Comparison of ENCODE assay signal across 10 cellular contexts in the genomic region with DNA sequence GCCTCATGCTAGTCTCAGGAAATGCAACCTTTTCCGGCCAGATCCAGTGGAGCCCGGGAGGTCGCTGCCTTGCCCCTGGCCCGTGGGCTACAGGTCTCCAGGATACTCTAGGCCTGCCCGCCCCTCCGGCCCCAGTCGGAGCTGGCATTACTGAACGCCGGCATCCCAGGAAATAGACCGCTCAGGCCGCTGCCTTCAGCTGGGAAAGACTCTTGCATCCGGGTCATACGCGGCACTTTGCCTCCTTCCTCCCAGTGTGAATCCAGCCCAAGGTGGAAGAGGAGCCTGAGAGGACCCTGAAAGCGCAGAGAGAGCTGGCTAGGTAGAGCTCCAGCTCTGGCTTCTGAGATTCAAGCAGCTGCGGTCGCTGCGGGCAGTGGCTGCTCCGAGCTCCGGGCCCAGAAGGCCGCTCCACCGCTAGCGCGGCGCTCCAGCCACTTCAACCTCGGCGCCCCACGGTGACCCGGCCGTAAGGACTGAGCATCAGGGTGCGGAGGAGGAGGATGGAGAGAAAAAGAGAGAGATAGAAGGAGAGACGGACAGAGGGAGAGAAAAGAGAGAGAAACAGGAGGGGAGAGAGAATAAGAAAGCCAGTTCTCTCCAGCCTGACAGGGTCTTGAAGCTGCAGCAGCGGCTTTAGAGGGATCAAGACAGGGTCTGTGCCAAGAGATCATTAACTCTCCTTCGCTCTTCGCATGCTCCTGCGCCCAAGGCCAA. TPM values are rescaled to one million over a fixed set of nuclear protein-coding genes. Genes with fewer than 3 reads are reported as not detected.
DNase-seq lines count a peak whose midpoint lies in the region; TF ChIP-seq lines count a peak whose summit lies in the region.
"Had no signal": no experiment of that assay in that cellular context is flagged by ENCODE, and none has a peak within 500 bp of the region (broad histone marks: within the 10 kb centered on the region; RNA-seq: fewer than 3 reads in every experiment).

No MANE protein-coding gene starts in this region.

- H3K36me3 ChIP-seq in subcutaneous abdominal adipose tissue (ENCODE audit: control insufficient read depth in 5 of 5, insufficient read depth in 5 of 5, low read length in 5 of 5) (no peaks in the 10 kb centered on the region), BE2C (no peaks in the 10 kb centered on the region)
- H3K36me3 ChIP-seq: thoracic aorta had no signal

- H3K4me3 Mint-ChIP-seq in glutamatergic neuron (ENCODE audit: unreplicated experiment) = no peak overlapping the region

- DNase-seq in activated T-cell treated with anti-CD3 and anti-CD28 coated beads, Interleukin-2, amount 50 U/mL, for 1 hour = peak; percentile 18
- DNase-seq in activated T-cell treated with anti-CD3 and anti-CD28 coated beads for 4 hours (no peak), glutamatergic neuron (peak; percentile 22), BE2C (no peak), T-helper 1 cell (no peak)
- DNase-seq: activated CD4-positive, alpha-beta T cell treated with anti-CD3 and anti-CD28 coated beads, Interleukin-2, amount 50 U/mL, for 4 hours; mammary epithelial cell; NCI-H2107 had no signal

- H3K9ac ChIP-seq in subcutaneous abdominal adipose tissue (ENCODE audit: low read length in 5 of 5) = peak overlapping the region in 1 of 5 donors; percentile 46

- H3K9me3 Mint-ChIP-seq in glutamatergic neuron (ENCODE audit: unreplicated experiment) = peaks cover 8% of the 10 kb centered on the region

- TF ChIP-seq CTCF in glutamatergic neuron (IDR thresholded peaks at IDR 0.05; ENCODE audit: partially characterized antibody, unreplicated experiment) = no peak
- TF ChIP-seq CTCF in BE2C (IDR thresholded peaks at IDR 0.05; ENCODE audit: low read depth, low read length) = no peak

- no peaks in the 10 kb centered on the region for H3K4me1 Mint-ChIP-seq in glutamatergic neuron (ENCODE audit: low read depth, unreplicated experiment)

- H3K9me3 ChIP-seq in subcutaneous abdominal adipose tissue (ENCODE audit: control insufficient read depth in 5 of 5, low read length in 5 of 5) (no peaks in the 10 kb centered on the region), BE2C (no peaks in the 10 kb centered on the region; the same call in 1 of the 2 replicates)
- H3K9me3 ChIP-seq: thoracic aorta had no signal

- H3K4me3 ChIP-seq in subcutaneous abdominal adipose tissue (ENCODE audit: low read depth in 1 of 5, low read length in 5 of 5) = peak overlapping the region in 3 of 5 donors; percentile 13 to 24 (median 13)
- no peak overlapping the region for H3K4me3 ChIP-seq in BE2C (ENCODE audit: low read depth, low read length)
- H3K4me3 ChIP-seq: thoracic aorta had no signal

- H3K27ac ChIP-seq in subcutaneous abdominal adipose tissue (ENCODE audit: low read depth, low read length) = peak overlapping the region; percentile 98
- H3K27ac ChIP-seq: thoracic aorta had no signal

- H3K36me3 Mint-ChIP-seq in glutamatergic neuron (ENCODE audit: unreplicated experiment) = peaks cover 3% of the 10 kb centered on the region

- H3K27me3 ChIP-seq in subcutaneous abdominal adipose tissue (ENCODE audit: control insufficient read depth in 5 of 5, insufficient read depth in 4 of 5, low read length in 5 of 5) = peaks cover 0 to 30% (median 9%) of the 10 kb centered on the region in 5 donors
- peaks cover 100% of the 10 kb centered on the region for H3K27me3 ChIP-seq in BE2C

- H3K27ac Mint-ChIP-seq in glutamatergic neuron (ENCODE audit: unreplicated experiment) = no peak overlapping the region

- H3K4me1 ChIP-seq in subcutaneous abdominal adipose tissue (ENCODE audit: control insufficient read depth in 5 of 5, insufficient read depth in 5 of 5, low read length in 5 of 5) (peaks cover 2 to 87% (median 82%) of the 10 kb centered on the region in 5 donors), BE2C (no peaks in the 10 kb centered on the region)

- H3K27me3 Mint-ChIP-seq in glutamatergic neuron (ENCODE audit: unreplicated experiment) = peaks cover 42% of the 10 kb centered on the region

RNA-seq across cellular contexts. Expression of gene HOXA10, which starts 1.7 kb away (rescaled TPM):
- not detected for total RNA-seq in glutamatergic neuron (ENCODE audit: unreplicated experiment)
- polyA plus RNA-seq in BE2C (2012; ENCODE audit: insufficient read depth, insufficient read length, low read depth) = not detected

RNA-seq across cellular contexts. Expression of gene HOXA11, which starts 9.2 kb away (rescaled TPM):
- total RNA-seq in glutamatergic neuron (ENCODE audit: unreplicated experiment) = not detected
- polyA plus RNA-seq in BE2C (2012; ENCODE audit: insufficient read depth, insufficient read length, low read depth) = not detected

RNA-seq across cellular contexts. Expression of gene HOXA9, which starts 10.4 kb away (rescaled TPM):
- not detected for total RNA-seq in glutamatergic neuron (ENCODE audit: unreplicated experiment)
- polyA plus RNA-seq in BE2C (2012; ENCODE audit: insufficient read depth, insufficient read length, low read depth) = not detected
- total RNA-seq: thoracic aorta had no signal

RNA-seq across cellular contexts. Expression of gene HOXA7, which starts 19.3 kb away (rescaled TPM):
- not detected for total RNA-seq in glutamatergic neuron (ENCODE audit: unreplicated experiment)
- polyA plus RNA-seq in BE2C (2012; ENCODE audit: insufficient read depth, insufficient read length, low read depth) = not detected

RNA-seq across cellular contexts. Expression of gene HOXA3, which starts 23.4 kb away (rescaled TPM):
- total RNA-seq in glutamatergic neuron (ENCODE audit: unreplicated experiment) = not detected
- polyA plus RNA-seq in BE2C (2012; ENCODE audit: insufficient read depth, insufficient read length, low read depth) = not detected

Comparison
In these comparisons a context has a peak if more than half of its experiments do, and no peak if none do; other contexts are left out.
1. DNase-seq: peak in activated T-cell treated with anti-CD3 and anti-CD28 coated beads, Interleukin-2, amount 50 U/mL, for 1 hour (single experiment) and glutamatergic neuron (single experiment); none in activated T-cell treated with anti-CD3 and anti-CD28 coated beads for 4 hours (single experiment), BE2C (single experiment) and T-helper 1 cell (0 of 5).